Comparison of ENCODE assay signal across 2 cellular contexts in the genomic region with DNA sequence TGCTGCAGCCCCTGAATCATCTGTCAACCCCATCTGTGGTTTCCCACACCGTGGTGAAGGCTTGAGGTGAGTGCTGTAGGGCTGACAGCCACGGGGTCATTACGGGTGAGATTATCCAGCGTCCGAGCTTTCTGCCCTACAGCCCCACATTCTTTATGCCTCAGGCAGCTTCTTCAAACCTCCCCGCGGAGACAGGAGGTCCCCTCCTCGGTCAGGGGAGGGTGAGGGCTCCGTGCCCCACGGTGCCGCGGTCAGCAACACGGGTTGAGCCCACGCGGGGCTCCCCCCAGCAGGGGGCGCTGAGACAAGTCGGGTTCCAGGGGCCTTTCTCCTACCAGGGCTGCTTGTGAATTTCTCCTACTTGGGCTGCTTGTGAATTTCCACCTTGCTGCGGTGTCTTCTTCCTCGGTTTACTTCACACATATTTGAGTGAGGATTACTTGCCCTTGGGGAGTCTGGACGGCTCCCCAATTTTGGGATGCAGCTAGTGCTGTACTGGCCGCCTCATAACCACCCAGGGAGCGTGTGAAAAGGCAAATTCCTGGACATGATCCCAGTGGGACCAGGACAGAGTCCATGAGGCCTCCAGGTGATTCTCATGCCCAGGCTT.
A peak's percentile ranks its signal among the peaks of the same experiment; 100 is the strongest.
TF ChIP-seq lines count a peak whose summit lies in the region.

No MANE protein-coding gene starts in this region.

TF ChIP-seq in GM12878, 131 proteins besides CTCF, POLR2A, EP300 and RAD21:
- TF ChIP-seq SMC3 (IDR thresholded peaks at IDR 0.05; ENCODE audit: borderline replicate concordance, low read length) (peak; percentile 54; the same call in 1 of the 2 replicates), HCFC1 (IDR thresholded peaks at IDR 0.05; ENCODE audit: low read length) (no peak), PAX8 (IDR thresholded peaks at IDR 0.05) (no peak), STAT1 (conservative IDR thresholded peaks at IDR 0.05) (no peak)
- TF ChIP-seq, protein P1, sequence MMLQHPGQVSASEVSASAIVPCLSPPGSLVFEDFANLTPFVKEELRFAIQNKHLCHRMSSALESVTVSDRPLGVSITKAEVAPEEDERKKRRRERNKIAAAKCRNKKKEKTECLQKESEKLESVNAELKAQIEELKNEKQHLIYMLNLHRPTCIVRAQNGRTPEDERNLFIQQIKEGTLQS (IDR thresholded peaks at IDR 0.05; ENCODE audit: borderline replicate concordance, extremely low read depth, low read depth, low read length): no peak
- TF ChIP-seq, protein P2, sequence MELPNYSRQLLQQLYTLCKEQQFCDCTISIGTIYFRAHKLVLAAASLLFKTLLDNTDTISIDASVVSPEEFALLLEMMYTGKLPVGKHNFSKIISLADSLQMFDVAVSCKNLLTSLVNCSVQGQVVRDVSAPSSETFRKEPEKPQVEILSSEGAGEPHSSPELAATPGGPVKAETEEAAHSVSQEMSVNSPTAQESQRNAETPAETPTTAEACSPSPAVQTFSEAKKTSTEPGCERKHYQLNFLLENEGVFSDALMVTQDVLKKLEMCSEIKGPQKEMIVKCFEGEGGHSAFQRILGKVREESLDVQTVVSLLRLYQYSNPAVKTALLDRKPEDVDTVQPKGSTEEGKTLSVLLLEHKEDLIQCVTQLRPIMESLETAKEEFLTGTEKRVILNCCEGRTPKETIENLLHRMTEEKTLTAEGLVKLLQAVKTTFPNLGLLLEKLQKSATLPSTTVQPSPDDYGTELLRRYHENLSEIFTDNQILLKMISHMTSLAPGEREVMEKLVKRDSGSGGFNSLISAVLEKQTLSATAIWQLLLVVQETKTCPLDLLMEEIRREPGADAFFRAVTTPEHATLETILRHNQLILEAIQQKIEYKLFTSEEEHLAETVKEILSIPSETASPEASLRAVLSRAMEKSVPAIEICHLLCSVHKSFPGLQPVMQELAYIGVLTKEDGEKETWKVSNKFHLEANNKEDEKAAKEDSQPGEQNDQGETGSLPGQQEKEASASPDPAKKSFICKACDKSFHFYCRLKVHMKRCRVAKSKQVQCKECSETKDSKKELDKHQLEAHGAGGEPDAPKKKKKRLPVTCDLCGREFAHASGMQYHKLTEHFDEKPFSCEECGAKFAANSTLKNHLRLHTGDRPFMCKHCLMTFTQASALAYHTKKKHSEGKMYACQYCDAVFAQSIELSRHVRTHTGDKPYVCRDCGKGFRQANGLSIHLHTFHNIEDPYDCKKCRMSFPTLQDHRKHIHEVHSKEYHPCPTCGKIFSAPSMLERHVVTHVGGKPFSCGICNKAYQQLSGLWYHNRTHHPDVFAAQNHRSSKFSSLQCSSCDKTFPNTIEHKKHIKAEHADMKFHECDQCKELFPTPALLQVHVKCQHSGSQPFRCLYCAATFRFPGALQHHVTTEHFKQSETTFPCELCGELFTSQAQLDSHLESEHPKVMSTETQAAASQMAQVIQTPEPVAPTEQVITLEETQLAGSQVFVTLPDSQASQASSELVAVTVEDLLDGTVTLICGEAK (IDR thresholded peaks at IDR 0.05; ENCODE audit: borderline replicate concordance): no peak
- TF ChIP-seq, protein P3, sequence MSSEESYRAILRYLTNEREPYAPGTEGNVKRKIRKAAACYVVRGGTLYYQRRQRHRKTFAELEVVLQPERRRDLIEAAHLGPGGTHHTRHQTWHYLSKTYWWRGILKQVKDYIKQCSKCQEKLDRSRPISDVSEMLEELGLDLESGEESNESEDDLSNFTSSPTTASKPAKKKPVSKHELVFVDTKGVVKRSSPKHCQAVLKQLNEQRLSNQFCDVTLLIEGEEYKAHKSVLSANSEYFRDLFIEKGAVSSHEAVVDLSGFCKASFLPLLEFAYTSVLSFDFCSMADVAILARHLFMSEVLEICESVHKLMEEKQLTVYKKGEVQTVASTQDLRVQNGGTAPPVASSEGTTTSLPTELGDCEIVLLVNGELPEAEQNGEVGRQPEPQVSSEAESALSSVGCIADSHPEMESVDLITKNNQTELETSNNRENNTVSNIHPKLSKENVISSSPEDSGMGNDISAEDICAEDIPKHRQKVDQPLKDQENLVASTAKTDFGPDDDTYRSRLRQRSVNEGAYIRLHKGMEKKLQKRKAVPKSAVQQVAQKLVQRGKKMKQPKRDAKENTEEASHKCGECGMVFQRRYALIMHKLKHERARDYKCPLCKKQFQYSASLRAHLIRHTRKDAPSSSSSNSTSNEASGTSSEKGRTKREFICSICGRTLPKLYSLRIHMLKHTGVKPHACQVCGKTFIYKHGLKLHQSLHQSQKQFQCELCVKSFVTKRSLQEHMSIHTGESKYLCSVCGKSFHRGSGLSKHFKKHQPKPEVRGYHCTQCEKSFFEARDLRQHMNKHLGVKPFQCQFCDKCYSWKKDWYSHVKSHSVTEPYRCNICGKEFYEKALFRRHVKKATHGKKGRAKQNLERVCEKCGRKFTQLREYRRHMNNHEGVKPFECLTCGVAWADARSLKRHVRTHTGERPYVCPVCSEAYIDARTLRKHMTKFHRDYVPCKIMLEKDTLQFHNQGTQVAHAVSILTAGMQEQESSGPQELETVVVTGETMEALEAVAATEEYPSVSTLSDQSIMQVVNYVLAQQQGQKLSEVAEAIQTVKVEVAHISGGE (CRISPR knock-in tag; IDR thresholded peaks at IDR 0.05): no peak

TF ChIP-seq in liver, 16 proteins besides CTCF, POLR2A, EP300 and RAD21:
- TF ChIP-seq RXRA (IDR thresholded peaks at IDR 0.05) (peak in 1 of 2 donors; percentile 38), HNF4G (IDR thresholded peaks at IDR 0.05) (peak; percentile 66), GABPA (IDR thresholded peaks at IDR 0.05 in 1 of 2, conservative IDR thresholded peaks at IDR 0.05 in 1 of 2) (no peak), SP1 (IDR thresholded peaks at IDR 0.05) (no peak), FOXA2 (IDR thresholded peaks at IDR 0.05) (no peak), HNF4A (conservative IDR thresholded peaks at IDR 0.05) (peak; percentile 84 to 89)
- TF ChIP-seq, protein P1 (IDR thresholded peaks at IDR 0.05): no peak
